ENCODE assay signal across 12 cellular contexts in the genomic region with DNA sequence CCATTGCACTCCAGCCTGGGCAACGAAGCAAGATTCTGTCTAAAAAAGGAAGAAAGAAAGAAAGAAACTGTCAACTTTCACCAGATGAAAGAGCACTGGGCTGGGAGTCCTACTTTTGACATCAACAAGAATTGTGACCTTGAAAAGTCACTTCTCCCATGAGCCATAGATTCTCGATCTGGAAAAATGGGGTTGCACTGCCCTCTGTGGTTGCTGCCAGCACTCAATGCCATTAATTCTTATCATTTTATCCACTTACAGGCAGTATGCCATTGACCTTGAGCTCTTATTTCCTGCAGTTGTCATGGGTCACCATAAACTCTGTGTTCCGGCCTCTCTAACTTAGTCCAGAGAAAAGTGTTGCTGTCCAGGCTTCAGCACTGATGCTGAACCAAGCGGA.
DNase-seq lines count a peak whose midpoint lies in the region; ATAC-seq and TF ChIP-seq lines count a peak whose summit lies in the region.
"Had no signal": no experiment of that assay in that cellular context is flagged by ENCODE, and none has a peak within 500 bp of the region (broad histone marks: within the 10 kb centered on the region; RNA-seq: fewer than 3 reads in every experiment).

No MANE protein-coding gene starts in this region.

- H3K27ac ChIP-seq in body of pancreas (no peak overlapping the region), iPS DF 6.9 (ENCODE audit: low read length) (no peak overlapping the region)
- H3K27ac ChIP-seq: BLaER1 had no signal

- POLR2A ChIA-PET in HEK293T (lab: Yijun Ruan, JAX) = no interaction called here

- peak; percentile 52 for ATAC-seq in body of pancreas

- no peak for TF ChIP-seq POLR2A in body of pancreas (IDR thresholded peaks at IDR 0.05)

- CTCF ChIA-PET in HEK293T (lab: Yijun Ruan, JAX) = interaction anchor here (0.8 kb wide), 1 partner anchor 94 kb away, joined by 3 read pairs; no protein-coding TSS in a partner anchor

- H3K9me3 ChIP-seq in body of pancreas = no peaks in the 10 kb centered on the region
- H3K9me3 ChIP-seq in iPS DF 6.9 (ENCODE audit: control insufficient read depth, insufficient read depth, low read length) = no peaks in the 10 kb centered on the region

- WGBS in body of pancreas, 2 donors = 53 to 63% methylated on average over 4 of the region's 4 CpGs
- WGBS in iPS DF 6.9 (ENCODE audit: insufficient coverage, insufficient read length) = no CpG with 5 or more reads among the region's 4 CpGs

- no peak overlapping the region for H3K4me3 ChIP-seq in body of pancreas
- H3K4me3 ChIP-seq in iPS DF 6.9 (ENCODE audit: low read length) = no peak overlapping the region
- H3K4me3 ChIP-seq: BLaER1 had no signal

- TF ChIP-seq CTCF in body of pancreas (IDR thresholded peaks at IDR 0.05) = peak in 4 of 7 experiments; percentile 14 to 27 (median 19)

- DNase-seq in A172 (ENCODE audit: low spot score) (peak; percentile 8), HEK293T (ENCODE audit: extremely low spot score) (peak; percentile 20), body of pancreas (peak in 1 of 4 donors; percentile 8), iPS DF 6.9 (ENCODE audit: low read depth, low spot score) (peak; percentile 7), mesenteric fat pad (ENCODE audit: low spot score) (no peak), mucosa of gallbladder (ENCODE audit: low spot score) (no peak), SIG-M5 treated with dmso at 0.1 percent for 504 hours (lab: John Stamatoyannopoulos, UW; ENCODE audit: unreplicated experiment) (no peak)
- DNase-seq in stimulated activated CD4-positive, alpha-beta T cell treated with anti-CD3 and anti-CD28 coated beads, Interleukin-1b, Interleukin-23, amount 100 ng/mL, for 48 hours = no peak
- DNase-seq: immature natural killer cell, NCI-H2029, RPMI8226 had no signal

- intact Hi-C loops in body of pancreas (cut with DNase I) = no loop called here

- H3K27me3 ChIP-seq in body of pancreas = no peaks in the 10 kb centered on the region
- no peaks in the 10 kb centered on the region for H3K27me3 ChIP-seq in iPS DF 6.9 (ENCODE audit: control insufficient read depth, insufficient read depth, low read length)
- H3K27me3 ChIP-seq: BLaER1 had no signal

- H3K4me1 ChIP-seq in body of pancreas (peaks cover 6% of the 10 kb centered on the region), iPS DF 6.9 (ENCODE audit: control insufficient read depth, insufficient read depth, low read length) (no peaks in the 10 kb centered on the region)
- H3K4me1 ChIP-seq: BLaER1 had no signal

- H3K36me3 ChIP-seq in body of pancreas (replicated peaks in 1 of 2; ENCODE audit: insufficient read depth in 1 of 2, low read depth in 2 of 2) (no peaks in the 10 kb centered on the region), iPS DF 6.9 (ENCODE audit: control insufficient read depth, insufficient read depth, low read length) (no peaks in the 10 kb centered on the region)
- H3K36me3 ChIP-seq: BLaER1 had no signal

TF ChIP-seq in HEK293T, 16 proteins besides CTCF, POLR2A, EP300 and RAD21:
- TF ChIP-seq TARDBP (IDR thresholded peaks at IDR 0.05) (no peak), CTBP1 (IDR thresholded peaks at IDR 0.05; ENCODE audit: borderline replicate concordance) (no peak), FOXK2 (IDR thresholded peaks at IDR 0.05) (no peak), LEF1 (IDR thresholded peaks at IDR 0.05; ENCODE audit: borderline replicate concordance) (no peak), HDGF (IDR thresholded peaks at IDR 0.05; ENCODE audit: borderline replicate concordance) (no peak), FOXA1 (IDR thresholded peaks at IDR 0.05) (no peak), NFRKB (IDR thresholded peaks at IDR 0.05) (no peak), FOXM1 (IDR thresholded peaks at IDR 0.05; ENCODE audit: borderline replicate concordance) (no peak), L3MBTL2 (conservative IDR thresholded peaks at IDR 0.05) (no peak)
- TF ChIP-seq, protein P1, sequence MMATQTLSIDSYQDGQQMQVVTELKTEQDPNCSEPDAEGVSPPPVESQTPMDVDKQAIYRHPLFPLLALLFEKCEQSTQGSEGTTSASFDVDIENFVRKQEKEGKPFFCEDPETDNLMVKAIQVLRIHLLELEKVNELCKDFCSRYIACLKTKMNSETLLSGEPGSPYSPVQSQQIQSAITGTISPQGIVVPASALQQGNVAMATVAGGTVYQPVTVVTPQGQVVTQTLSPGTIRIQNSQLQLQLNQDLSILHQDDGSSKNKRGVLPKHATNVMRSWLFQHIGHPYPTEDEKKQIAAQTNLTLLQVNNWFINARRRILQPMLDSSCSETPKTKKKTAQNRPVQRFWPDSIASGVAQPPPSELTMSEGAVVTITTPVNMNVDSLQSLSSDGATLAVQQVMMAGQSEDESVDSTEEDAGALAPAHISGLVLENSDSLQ (IDR thresholded peaks at IDR 0.05) = no peak

Comparison
In these comparisons a context has a peak if more than half of its experiments do, and no peak if none do; other contexts are left out.
1. DNase-seq: peak in A172 (single experiment), HEK293T (single experiment) and iPS DF 6.9 (single experiment); none in stimulated activated CD4-positive, alpha-beta T cell treated with anti-CD3 and anti-CD28 coated beads, Interleukin-1b, Interleukin-23, amount 100 ng/mL, for 48 hours (single experiment), mesenteric fat pad (single experiment), mucosa of gallbladder (single experiment) and SIG-M5 treated with dmso at 0.1 percent for 504 hours (single experiment).